1 cellular context compared by ENCODE assay signal in genomic region chr2:72136349-72136748, GRCh38.
TF ChIP-seq lines count a peak whose summit lies in the region.

No MANE protein-coding gene starts in this region.

TF ChIP-seq in SK-N-SH, 30 proteins besides CTCF, POLR2A, EP300 and RAD21 (continued from another document):
- no peak for TF ChIP-seq FOXJ3 (CRISPR knock-in tag; IDR thresholded peaks at IDR 0.05)
- no peak for TF ChIP-seq USF1 (IDR thresholded peaks at IDR 0.05; ENCODE audit: borderline replicate concordance, low read depth)
- TF ChIP-seq FOSL2 (IDR thresholded peaks at IDR 0.05; ENCODE audit: borderline replicate concordance, low read depth): no peak
- TF ChIP-seq GABPA (IDR thresholded peaks at IDR 0.05; ENCODE audit: low read depth): no peak
- no peak for TF ChIP-seq USF2 (IDR thresholded peaks at IDR 0.05; ENCODE audit: borderline replicate concordance, low read depth, low read length)
- no peak for TF ChIP-seq TAF1 (IDR thresholded peaks at IDR 0.05; ENCODE audit: borderline replicate concordance, low read depth, low read length)
- no peak for TF ChIP-seq EZH2phosphoT487 (IDR thresholded peaks at IDR 0.05; ENCODE audit: borderline replicate concordance, low read depth)
- no peak for TF ChIP-seq SIN3A (IDR thresholded peaks at IDR 0.05; ENCODE audit: borderline replicate concordance, low read depth, low read length)
- no peak for TF ChIP-seq RXRA (IDR thresholded peaks at IDR 0.05; ENCODE audit: borderline replicate concordance, low read depth)
- no peak for TF ChIP-seq MEF2A (IDR thresholded peaks at IDR 0.05; ENCODE audit: borderline replicate concordance, low read depth)
- no peak for TF ChIP-seq GATA2 (CRISPR knock-in tag; IDR thresholded peaks at IDR 0.05)
- TF ChIP-seq CHD2 (IDR thresholded peaks at IDR 0.05; ENCODE audit: low read length, partially characterized antibody): no peak
- no peak for TF ChIP-seq YY1 (IDR thresholded peaks at IDR 0.05; ENCODE audit: low read depth)
- TF ChIP-seq RFX5 (IDR thresholded peaks at IDR 0.05; ENCODE audit: low read length): no peak
